Comparison of ENCODE assay signal across 8 cellular contexts in genomic region chr2:64018715-64019082, GRCh38. TPM values are rescaled to one million over a fixed set of nuclear protein-coding genes. Genes with fewer than 3 reads are reported as not detected.
DNase-seq lines count a peak whose midpoint lies in the region; ATAC-seq and TF ChIP-seq lines count a peak whose summit lies in the region.

No MANE protein-coding gene starts in this region.

- peaks cover 38% of the 10 kb centered on the region for H3K4me1 Mint-ChIP-seq in osteocyte (ENCODE audit: unreplicated experiment)

- peak; percentile 55 for ATAC-seq in GM21737 (IDR thresholded peaks at IDR 0.05; ENCODE audit: unreplicated experiment)
- ATAC-seq in Right ventricle myocardium inferior = peak; percentile 57

- H3K36me3 Mint-ChIP-seq in osteocyte (ENCODE audit: unreplicated experiment) = no peaks in the 10 kb centered on the region

- no peaks in the 10 kb centered on the region for H3K9me3 Mint-ChIP-seq in osteocyte (ENCODE audit: unreplicated experiment)

- no peaks in the 10 kb centered on the region for H3K27me3 Mint-ChIP-seq in osteocyte (ENCODE audit: unreplicated experiment)

- DNase-seq in NCI-H2081 (lab: John Stamatoyannopoulos, UW) (peak; percentile 33 to 66), NCI-H2081 treated with DMSO at 0.1 percent for 48 hours (lab: John Stamatoyannopoulos, UW) (no peak), LHCN-M2 (ENCODE audit: low read depth) (peak; percentile 70), Right ventricle myocardium inferior (ENCODE audit: missing footprints) (peak; percentile 85), osteocyte (ENCODE audit: extremely low spot score, unreplicated experiment) (peak; percentile 87), SKM-1 treated with dmso at 0.1 percent for 144 hours (lab: John Stamatoyannopoulos, UW; ENCODE audit: unreplicated experiment) (no peak)
- peak; percentile 78 for DNase-seq in activated CD8-positive, alpha-beta memory T cell treated with anti-CD3 and anti-CD28 coated beads, Interleukin-2, amount 50 U/mL, for 48 hours

- no peak for TF ChIP-seq CTCF in osteocyte (IDR thresholded peaks at IDR 0.05)

- H3K27ac Mint-ChIP-seq in osteocyte (ENCODE audit: unreplicated experiment) = peak overlapping the region; percentile 98

- intact Hi-C loops in Right ventricle myocardium inferior (cut with DNase I) = loop anchor here (10.0 kb wide), 1 partner anchor 424 kb away; no protein-coding TSS in a partner anchor

- peak overlapping the region; percentile 93 for H3K4me3 Mint-ChIP-seq in osteocyte (ENCODE audit: unreplicated experiment)

RNA-seq across cellular contexts. Expression of gene VPS54, which starts 0.5 kb away (rescaled TPM):
- total RNA-seq in LHCN-M2 (2014; rRNA removed) (19.0 and 19.2 TPM in 2 replicates), Right ventricle myocardium inferior (10.0 TPM), osteocyte (17.2 and 17.3 TPM in 2 replicates)
- 6.4 TPM for polyA plus RNA-seq in LHCN-M2 (2012)

Comparison
In these comparisons a context has a peak if more than half of its experiments do, and no peak if none do; other contexts are left out.
1. DNase-seq: peak in NCI-H2081 (2 of 2), LHCN-M2 (single experiment), activated CD8-positive, alpha-beta memory T cell treated with anti-CD3 and anti-CD28 coated beads, Interleukin-2, amount 50 U/mL, for 48 hours (single experiment), Right ventricle myocardium inferior (single experiment) and osteocyte (single experiment); none in NCI-H2081 treated with DMSO at 0.1 percent for 48 hours (single experiment) and SKM-1 treated with dmso at 0.1 percent for 144 hours (single experiment).